Comparison of ENCODE assay signal across 11 cellular contexts in the genomic region with DNA sequence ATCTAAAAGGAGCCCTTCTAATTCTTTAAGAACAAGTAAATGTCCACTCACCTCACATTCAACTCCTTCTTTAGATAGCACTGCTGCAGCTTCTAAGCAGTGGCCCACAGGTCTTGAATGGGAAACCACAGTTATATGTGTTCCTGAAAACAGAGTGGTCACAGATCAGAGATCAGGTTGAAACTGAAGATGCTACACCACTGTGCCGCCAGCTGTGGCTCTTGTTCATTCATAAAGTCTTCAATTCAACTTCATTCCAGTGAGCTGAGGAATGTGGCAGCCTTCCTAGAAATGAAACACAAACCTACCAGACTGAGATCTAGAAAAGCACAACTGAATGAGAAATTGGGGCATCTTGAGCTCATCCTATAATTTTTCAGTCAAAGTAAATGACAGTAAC. TPM values are rescaled to one million over a fixed set of nuclear protein-coding genes. Genes with fewer than 3 reads are reported as not detected.
DNase-seq lines count a peak whose midpoint lies in the region; ATAC-seq, FAIRE-seq and TF ChIP-seq lines count a peak whose summit lies in the region.
"Had no signal": no experiment of that assay in that cellular context is flagged by ENCODE, and none has a peak within 500 bp of the region (broad histone marks: within the 10 kb centered on the region; RNA-seq: fewer than 3 reads in every experiment).

No MANE protein-coding gene starts in this region.

- ATAC-seq in GM19468 (IDR thresholded peaks at IDR 0.05; ENCODE audit: extremely low read depth, unreplicated experiment) = peak; percentile 21
- peak; percentile 35 for ATAC-seq in HG02981 (IDR thresholded peaks at IDR 0.05; ENCODE audit: unreplicated experiment)
- no peak for ATAC-seq in pancreas
- ATAC-seq: heart left ventricle had no signal

- peaks cover 9 to 68% (median 36%) of the 10 kb centered on the region in 3 donors for H3K36me3 ChIP-seq in pancreas

- FAIRE-seq in pancreas (lab: Jason Lieb, UNC) = no peak

- intact Hi-C loops in pancreas (cut with DNase I) = no loop called here

- H3K9me3 ChIP-seq in pancreas = no peaks in the 10 kb centered on the region
- H3K9me3 ChIP-seq: colonic mucosa, heart left ventricle had no signal

- H3K27ac ChIP-seq in pancreas = no peak overlapping the region
- H3K27ac ChIP-seq: colonic mucosa, heart left ventricle had no signal

- TF ChIP-seq CTCF in astrocyte of the cerebellum (IDR thresholded peaks at IDR 0.05; ENCODE audit: low read depth, low read length, missing control alignments) (no peak), pancreas (IDR thresholded peaks at IDR 0.05) (no peak)

- in situ Hi-C loops in astrocyte of the cerebellum (cut with HindIII; ENCODE audit: low sequenced_read_pairs) (no loop called here), ACHN (cut with HindIII; ENCODE audit: low pct_ligation_motif_present, low pct_unique_long_range_greater_than_20kb, low sequenced_read_pairs) (no loop called here)

- no peaks in the 10 kb centered on the region for H3K27me3 ChIP-seq in pancreas
- H3K27me3 ChIP-seq: colonic mucosa, heart left ventricle had no signal

- peaks cover 8 to 9% (median 9%) of the 10 kb centered on the region in 3 donors for H3K4me1 ChIP-seq in pancreas

- DNase-seq in EH (ENCODE audit: low read depth) (peak; percentile 31), astrocyte of the cerebellum (ENCODE audit: low read depth) (peak; percentile 29), activated gamma-delta T cell treated with Interleukin-2 at 50 U/mL for 16 hours (no peak), ACHN (no peak), hippocampal formation (lab: John Stamatoyannopoulos, UW) (no peak), pancreas (no peak)
- DNase-seq: colonic mucosa, heart left ventricle, NCI-H1105 had no signal

- 0 to 62% methylated on average over 1 of the region's 1 CpG for whole genome bisulfite sequencing in pancreas, 2 donors

- H3K4me3 ChIP-seq in astrocyte of the cerebellum (ENCODE audit: low read depth, low read length) = no peak overlapping the region
- H3K4me3 ChIP-seq in pancreas = no peak overlapping the region
- H3K4me3 ChIP-seq: colonic mucosa, heart left ventricle had no signal

RNA-seq across cellular contexts. Expression of a gene that starts 4.0 kb away (rescaled TPM):
- total RNA-seq in pancreas = 10 to 100 TPM; 17.7 to 26.8 (median 23.9) TPM
- 10 to 100 TPM; 31.1 to 44.9 TPM for polyA plus RNA-seq in pancreas

Comparison
In these comparisons a context has a peak if more than half of its experiments do, and no peak if none do; other contexts are left out.
1. DNase-seq: peak in EH (single experiment) and astrocyte of the cerebellum (single experiment); none in activated gamma-delta T cell treated with Interleukin-2 at 50 U/mL for 16 hours (single experiment), ACHN (single experiment), hippocampal formation (0 of 2) and pancreas (0 of 6).
2. ATAC-seq: peak in GM19468 (single experiment) and HG02981 (single experiment); none in pancreas (0 of 4).